In the genomic region with DNA sequence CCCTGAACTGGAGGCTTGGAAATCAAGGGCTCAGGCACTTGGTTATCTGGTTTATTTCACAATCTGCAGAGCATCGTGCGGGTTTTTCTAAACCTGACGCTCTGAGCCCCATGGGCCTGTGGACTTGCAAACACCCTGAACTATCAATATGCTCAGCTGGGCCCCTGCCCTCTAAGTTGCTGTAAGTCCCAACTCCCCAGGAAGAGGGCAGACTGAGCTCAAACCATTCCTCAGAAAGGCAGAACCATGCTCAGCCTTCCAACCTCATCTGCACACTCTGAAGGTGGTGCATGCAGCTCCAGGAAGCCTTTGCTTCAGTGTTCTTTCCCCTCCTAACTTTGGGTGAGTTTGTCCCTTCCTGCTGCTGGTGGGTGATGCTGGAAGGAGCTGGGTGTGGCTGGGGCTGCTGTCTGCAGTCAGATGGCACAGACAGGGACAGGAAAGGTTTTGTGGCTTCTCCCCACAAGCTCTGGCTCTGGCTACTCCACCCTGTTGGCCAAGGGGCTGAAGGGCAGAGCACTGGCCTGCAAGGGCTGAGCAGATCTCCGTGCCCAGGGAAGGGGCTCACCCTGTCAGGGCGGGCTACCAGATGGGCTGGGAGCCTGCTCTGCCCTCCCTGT, we compare ENCODE assay signal across 15 cellular contexts. TPM values are rescaled to one million over a fixed set of nuclear protein-coding genes. Genes with fewer than 3 reads are reported as not detected.
"Had no signal": no experiment of that assay in that cellular context is flagged by ENCODE, and none has a peak within 500 bp of the region (broad histone marks: within the 10 kb centered on the region; RNA-seq: fewer than 3 reads in every experiment).

No MANE protein-coding gene starts in this region.

RNA-seq across cellular contexts. Expression of a gene that starts 3.8 kb away (rescaled TPM):
- total RNA-seq: activated B cell treated with CpG ODN at 0.5 μM for 24 hours; activated CD4-positive, alpha-beta memory T cell treated with anti-CD3 and anti-CD28 coated beads for 36 hours; activated CD4-positive, alpha-beta T cell treated with anti-CD3 and anti-CD28 coated beads, Interleukin-2, amount 10 ng/mL, durations not matched to agents 24 days and 14 days; activated CD8-positive, alpha-beta T cell treated with anti-CD3 and anti-CD28 coated beads for 36 hours; activated naive CD4-positive, alpha-beta T cell treated with anti-CD3 and anti-CD28 coated beads for 36 hours; activated naive CD4-positive, alpha-beta T cell treated with anti-CD3 and anti-CD28 coated beads, Interleukin-2, amount 50 U/mL, for 72 hours; activated naive CD8-positive, alpha-beta T cell treated with anti-CD3 and anti-CD28 coated beads for 36 hours; activated T-cell treated with anti-CD3 and anti-CD28 coated beads, Interleukin-2, amount 50 U/mL, for 4 hours; activated T-helper 1 cell treated with anti-CD3 and anti-CD28 coated beads, Interleukin-12 subunit alpha, Interleukin-12 subunit beta, Interleukin-2, Interleukin-4 antibody, amounts not matched to agents 30 ng/mL and 10 ng/mL and 1 ng/mL, durations not matched to agents 14 hours and 24 hours and 36 hours; activated T-helper 17 cell treated with anti-CD3 and anti-CD28 coated beads, Interleukin-2, amount 50 U/mL, for 72 hours; body of pancreas; cardiac septum; cerebellum; T-cell; T-helper 17 cell had no signal
